Comparison of ENCODE assay signal across 12 cellular contexts in the genomic region with DNA sequence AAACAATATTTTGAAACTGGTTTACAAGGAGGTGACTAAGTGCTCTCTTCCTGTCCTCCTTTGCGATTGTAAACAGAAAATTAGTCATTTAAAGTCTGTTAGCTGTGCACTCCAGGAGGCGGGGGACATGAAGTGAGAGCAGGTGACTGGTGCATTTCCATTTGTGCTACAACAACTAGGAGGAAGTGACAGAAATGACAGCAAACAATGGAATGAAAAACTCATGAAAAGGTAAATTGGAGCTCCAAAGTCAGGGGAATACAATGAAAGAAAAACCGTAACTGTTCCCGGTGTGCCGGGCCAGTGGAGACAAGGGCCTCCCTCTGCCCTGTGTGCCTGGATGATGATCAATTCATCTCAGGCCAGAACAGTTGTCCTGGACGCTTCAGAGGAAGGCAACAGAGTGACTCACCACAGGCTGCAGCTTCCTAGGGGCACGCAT.
DNase-seq lines count a peak whose midpoint lies in the region; ATAC-seq and TF ChIP-seq lines count a peak whose summit lies in the region.
"Had no signal": no experiment of that assay in that cellular context is flagged by ENCODE, and none has a peak within 500 bp of the region (broad histone marks: within the 10 kb centered on the region; RNA-seq: fewer than 3 reads in every experiment).

No MANE protein-coding gene starts in this region.

- no peak overlapping the region for H3K4me3 Mint-ChIP-seq in Calu3 (ENCODE audit: low read depth, unreplicated experiment)
- H3K4me3 Mint-ChIP-seq: effector memory CD8-positive, alpha-beta T cell had no signal

- H3K27ac ChIP-seq in SJCRH30 (no peak overlapping the region), heart right ventricle (no peak overlapping the region)
- H3K27ac ChIP-seq: thyroid gland had no signal

- peaks cover 5% of the 10 kb centered on the region for H3K36me3 Mint-ChIP-seq in Calu3 (ENCODE audit: insufficient read depth, unreplicated experiment)

- H3K27me3 ChIP-seq in SJCRH30 (no peaks in the 10 kb centered on the region), heart right ventricle (no peaks in the 10 kb centered on the region)
- H3K27me3 ChIP-seq: thyroid gland had no signal

- BruUV-seq in Calu3 (replicated peaks; lab: Mats Ljungman, UMichigan) = no TSS peak

- no peak overlapping the region for H3K27ac Mint-ChIP-seq in Calu3 (ENCODE audit: unreplicated experiment)
- H3K27ac Mint-ChIP-seq: effector memory CD8-positive, alpha-beta T cell had no signal

- H3K36me3 ChIP-seq in SJCRH30 (no peaks in the 10 kb centered on the region), heart right ventricle (no peaks in the 10 kb centered on the region)
- H3K36me3 ChIP-seq: thyroid gland had no signal

- peaks cover 10% of the 10 kb centered on the region for H3K27me3 Mint-ChIP-seq in Calu3 (ENCODE audit: unreplicated experiment)

- CTCF ChIA-PET in Calu3 (lab: Charles Lee) = interaction anchor here (1.2 kb wide), 1 partner anchor 440 kb away, joined by 3 read pairs; a partner anchor contains a TSS

- ATAC-seq in heart right ventricle = no peak
- ATAC-seq: effector memory CD8-positive, alpha-beta T cell; left ventricle myocardium superior had no signal

- no peak for TF ChIP-seq CTCF in heart right ventricle (IDR thresholded peaks at IDR 0.05)
- no peak for TF ChIP-seq CTCF in Calu3 (IDR thresholded peaks at IDR 0.05; ENCODE audit: unreplicated experiment)

- H3K4me1 Mint-ChIP-seq in Calu3 (ENCODE audit: low read depth, unreplicated experiment) = peaks cover 15% of the 10 kb centered on the region

- 67 to 77% methylated on average over 7 of the region's 7 CpGs for WGBS in heart right ventricle, 2 donors

- H3K9me3 ChIP-seq in SJCRH30 (replicated peaks) (0 out of 2 replicates have a peak, but pooled peaks cover 3% of the 10 kb centered on the region), heart right ventricle (peaks cover 0 to 12% (median 0%) of the 10 kb centered on the region in 11 donors)
- H3K9me3 ChIP-seq: thyroid gland had no signal

- H3K9me3 Mint-ChIP-seq in Calu3 (ENCODE audit: low read depth, unreplicated experiment) = no peaks in the 10 kb centered on the region

- DNase-seq in DMS153 treated with DMSO at 0.1 percent for 48 hours (lab: John Stamatoyannopoulos, UW; ENCODE audit: unreplicated experiment) (peak; percentile 98), M059J (ENCODE audit: low read depth) (peak; percentile 87), SJCRH30 (peak; percentile 46 to 61), kidney tubule cell (ENCODE audit: low spot score) (peak; percentile 76), NCI-H82 treated with DMSO at 0.1 percent for 48 hours (lab: John Stamatoyannopoulos, UW; ENCODE audit: unreplicated experiment) (no peak), heart right ventricle (no peak), NCI-H524 (lab: John Stamatoyannopoulos, UW) (no peak), Calu3 (no peak)
- DNase-seq: effector memory CD8-positive, alpha-beta T cell; left ventricle myocardium superior; small intestine; thyroid gland had no signal

- H3K4me3 ChIP-seq in SJCRH30 (no peak overlapping the region), heart right ventricle (no peak overlapping the region)
- H3K4me3 ChIP-seq: thyroid gland had no signal

- intact Hi-C loops in heart right ventricle (cut with DNase I) = no loop called here
- intact Hi-C loops in Calu3 (cut with micrococcal nuclease; ENCODE audit: unreplicated experiment) = no loop called here

- H3K4me1 ChIP-seq in SJCRH30 (peaks cover 6% of the 10 kb centered on the region), heart right ventricle (no peaks in the 10 kb centered on the region)
- H3K4me1 ChIP-seq: thyroid gland had no signal

Comparison
In these comparisons a context has a peak if more than half of its experiments do, and no peak if none do; other contexts are left out.
1. DNase-seq: peak in DMS153 treated with DMSO at 0.1 percent for 48 hours (single experiment), M059J (single experiment), SJCRH30 (2 of 2) and kidney tubule cell (single experiment); none in NCI-H82 treated with DMSO at 0.1 percent for 48 hours (single experiment), heart right ventricle (0 of 2), NCI-H524 (0 of 2) and Calu3 (single experiment).